In the genomic region with DNA sequence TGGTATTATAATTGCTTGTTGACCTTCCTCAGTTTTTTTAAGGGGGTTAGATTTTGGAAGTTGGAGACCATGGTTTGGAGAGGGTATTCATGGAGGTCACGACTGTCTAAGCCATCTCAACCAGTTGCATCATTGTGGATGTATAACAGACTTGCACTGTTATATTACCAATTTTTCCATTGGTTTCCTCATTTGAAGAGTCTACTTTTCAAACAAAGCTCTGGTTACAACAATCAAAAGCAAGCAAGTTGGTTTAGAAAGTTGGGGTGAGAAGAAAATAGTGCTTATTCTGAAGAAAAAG, we compare ENCODE assay signal across 16 cellular contexts.
DNase-seq lines count a peak whose midpoint lies in the region; ATAC-seq and TF ChIP-seq lines count a peak whose summit lies in the region.
"Had no signal": no experiment of that assay in that cellular context is flagged by ENCODE, and none has a peak within 500 bp of the region (broad histone marks: within the 10 kb centered on the region; RNA-seq: fewer than 3 reads in every experiment).

No MANE protein-coding gene starts in this region.

- H3K4me3 ChIP-seq in DOHH2 (ENCODE audit: low read length) (peak overlapping the region; percentile 47), Karpas-422 (ENCODE audit: low read length) (no peak overlapping the region), osteoblast (ENCODE audit: insufficient read depth, low read length) (no peak overlapping the region), testis (no peak overlapping the region)
- H3K4me3 ChIP-seq: colonic mucosa, esophagus muscularis mucosa, gastrocnemius medialis, upper lobe of right lung had no signal

- H3K4me1 ChIP-seq in DOHH2 (ENCODE audit: control insufficient read depth, low read length) (peaks cover 22% of the 10 kb centered on the region), Karpas-422 (ENCODE audit: low read length) (peaks cover 44% of the 10 kb centered on the region), osteoblast (ENCODE audit: insufficient read depth, low read length) (peaks cover 12% of the 10 kb centered on the region), testis (no peaks in the 10 kb centered on the region)
- H3K4me1 ChIP-seq: colonic mucosa, gastrocnemius medialis, upper lobe of right lung had no signal

- no peaks in the 10 kb centered on the region for H3K27me3 ChIP-seq in DOHH2 (ENCODE audit: control insufficient read depth, low read length)
- no peaks in the 10 kb centered on the region for H3K27me3 ChIP-seq in Karpas-422 (ENCODE audit: low read length)
- no peaks in the 10 kb centered on the region for H3K27me3 ChIP-seq in osteoblast (ENCODE audit: insufficient read depth, low read length)
- no peaks in the 10 kb centered on the region for H3K27me3 ChIP-seq in testis
- H3K27me3 ChIP-seq: colonic mucosa, esophagus muscularis mucosa, gastrocnemius medialis, upper lobe of right lung had no signal

- H3K9me3 Mint-ChIP-seq in central memory CD8-positive, alpha-beta T cell: no peaks in the 10 kb centered on the region
- H3K9me3 Mint-ChIP-seq in activated T-helper 2 cell treated with anti-CD3 and anti-CD28 coated beads, Interferon-gamma antibody, Interleukin-2, Interleukin-4, amounts not matched to agents 10 μg/mL and 5 μg/mL and 100 μg/mL, durations not matched to agents 14 hours and 24 hours and 36 hours: no peaks in the 10 kb centered on the region
- H3K9me3 Mint-ChIP-seq in activated T-helper 1 cell treated with anti-CD3 and anti-CD28 coated beads, Interleukin-12 subunit alpha, Interleukin-12 subunit beta, Interleukin-2, Interleukin-4 antibody, amounts not matched to agents 30 ng/mL and 10 ng/mL and 1 ng/mL, durations not matched to agents 14 hours and 24 hours and 36 hours: no peaks in the 10 kb centered on the region
- H3K9me3 Mint-ChIP-seq: activated CD4-positive, alpha-beta memory T cell treated with anti-CD3 and anti-CD28 coated beads for 36 hours; activated naive CD4-positive, alpha-beta T cell treated with anti-CD3 and anti-CD28 coated beads, Interleukin-2, amount 50 U/mL, for 72 hours; endodermal cell had no signal

- H3K9me2 ChIP-seq in DOHH2 (replicated peaks; ENCODE audit: control insufficient read depth, low read length) (no peaks in the 10 kb centered on the region), Karpas-422 (replicated peaks; ENCODE audit: insufficient read depth, low read length) (no peaks in the 10 kb centered on the region)

- no peak overlapping the region for H3K4me3 Mint-ChIP-seq in central memory CD8-positive, alpha-beta T cell
- no peak overlapping the region for H3K4me3 Mint-ChIP-seq in activated T-helper 2 cell treated with anti-CD3 and anti-CD28 coated beads, Interferon-gamma antibody, Interleukin-2, Interleukin-4, amounts not matched to agents 10 μg/mL and 5 μg/mL and 100 μg/mL, durations not matched to agents 14 hours and 24 hours and 36 hours (ENCODE audit: low read depth)
- no peak overlapping the region for H3K4me3 Mint-ChIP-seq in activated T-helper 1 cell treated with anti-CD3 and anti-CD28 coated beads, Interleukin-12 subunit alpha, Interleukin-12 subunit beta, Interleukin-2, Interleukin-4 antibody, amounts not matched to agents 30 ng/mL and 10 ng/mL and 1 ng/mL, durations not matched to agents 14 hours and 24 hours and 36 hours
- H3K4me3 Mint-ChIP-seq: activated CD4-positive, alpha-beta memory T cell treated with anti-CD3 and anti-CD28 coated beads for 36 hours; endodermal cell had no signal

- no peak for ATAC-seq in central memory CD8-positive, alpha-beta T cell (replicated peaks; ENCODE audit: extremely low read depth, poor library complexity, severe bottlenecking)
- ATAC-seq in GM18907 (IDR thresholded peaks at IDR 0.05; ENCODE audit: unreplicated experiment): no peak

- no peaks in the 10 kb centered on the region for H3K27me3 Mint-ChIP-seq in central memory CD8-positive, alpha-beta T cell
- H3K27me3 Mint-ChIP-seq in activated T-helper 2 cell treated with anti-CD3 and anti-CD28 coated beads, Interferon-gamma antibody, Interleukin-2, Interleukin-4, amounts not matched to agents 10 μg/mL and 5 μg/mL and 100 μg/mL, durations not matched to agents 14 hours and 24 hours and 36 hours (ENCODE audit: low read depth): no peaks in the 10 kb centered on the region
- H3K27me3 Mint-ChIP-seq in activated T-helper 1 cell treated with anti-CD3 and anti-CD28 coated beads, Interleukin-12 subunit alpha, Interleukin-12 subunit beta, Interleukin-2, Interleukin-4 antibody, amounts not matched to agents 30 ng/mL and 10 ng/mL and 1 ng/mL, durations not matched to agents 14 hours and 24 hours and 36 hours (ENCODE audit: insufficient read depth): no peaks in the 10 kb centered on the region
- H3K27me3 Mint-ChIP-seq: activated CD4-positive, alpha-beta memory T cell treated with anti-CD3 and anti-CD28 coated beads for 36 hours had no signal

- no peak for TF ChIP-seq POLR2A in testis (IDR thresholded peaks at IDR 0.05)

- WGBS in testis, 2 donors: 79 to 95% methylated on average over 1 of the region's 1 CpG

- DNase-seq in Karpas-422: no peak
- no peak for DNase-seq in central memory CD8-positive, alpha-beta T cell (ENCODE audit: low spot score in 2 of 2)
- no peak for DNase-seq in osteoblast (ENCODE audit: insufficient read length, low spot score, missing footprints)
- no peak for DNase-seq in activated T-helper 2 cell treated with anti-CD3 and anti-CD28 coated beads, Interferon-gamma antibody, Interleukin-2, Interleukin-4, amounts not matched to agents 10 μg/mL and 5 μg/mL and 100 μg/mL, durations not matched to agents 14 hours and 24 hours and 36 hours (ENCODE audit: low spot score)
- no peak for DNase-seq in testis
- no peak for DNase-seq in activated T-helper 1 cell treated with anti-CD3 and anti-CD28 coated beads, Interleukin-12 subunit alpha, Interleukin-12 subunit beta, Interleukin-2, Interleukin-4 antibody, amounts not matched to agents 30 ng/mL and 10 ng/mL and 1 ng/mL, durations not matched to agents 14 hours and 24 hours and 36 hours (ENCODE audit: low spot score)
- DNase-seq: GOT3 had no signal

- H3K79me2 ChIP-seq in DOHH2 (ENCODE audit: control insufficient read depth, low read length) (no peaks in the 10 kb centered on the region), Karpas-422 (ENCODE audit: low read length) (no peaks in the 10 kb centered on the region), osteoblast (ENCODE audit: insufficient read depth, low read length) (no peaks in the 10 kb centered on the region)

- H3K9me3 ChIP-seq in DOHH2 (ENCODE audit: control insufficient read depth, insufficient read depth, low read length): no peaks in the 10 kb centered on the region
- H3K9me3 ChIP-seq in Karpas-422 (ENCODE audit: low read length): no peaks in the 10 kb centered on the region
- H3K9me3 ChIP-seq in osteoblast (ENCODE audit: low read depth, low read length): no peaks in the 10 kb centered on the region
- no peaks in the 10 kb centered on the region for H3K9me3 ChIP-seq in testis
- H3K9me3 ChIP-seq: colonic mucosa, esophagus muscularis mucosa, gastrocnemius medialis, upper lobe of right lung had no signal

- peak overlapping the region; percentile 67 for H3K4me2 ChIP-seq in DOHH2 (ENCODE audit: low read length)
- peak overlapping the region; percentile 73 for H3K4me2 ChIP-seq in Karpas-422 (ENCODE audit: low read depth, low read length, poor library complexity, severe bottlenecking)
- no peak overlapping the region for H3K4me2 ChIP-seq in osteoblast (ENCODE audit: insufficient read depth, low read length)

- intact Hi-C loops in activated T-helper 2 cell treated with anti-CD3 and anti-CD28 coated beads, Interferon-gamma antibody, Interleukin-2, Interleukin-4, amounts not matched to agents 10 μg/mL and 5 μg/mL and 100 μg/mL, durations not matched to agents 14 hours and 24 hours and 36 hours (cut with micrococcal nuclease): loop anchor here (2.0 kb wide), 1 partner anchor 50 kb away; no protein-coding TSS in a partner anchor
- intact Hi-C loops in testis (cut with DNase I; ENCODE audit: low total_unique reads): no loop called here
- intact Hi-C loops in activated T-helper 1 cell treated with anti-CD3 and anti-CD28 coated beads, Interleukin-12 subunit alpha, Interleukin-12 subunit beta, Interleukin-2, Interleukin-4 antibody, amounts not matched to agents 30 ng/mL and 10 ng/mL and 1 ng/mL, durations not matched to agents 14 hours and 24 hours and 36 hours (cut with micrococcal nuclease): loop anchor here (1.0 to 5.0 kb wide), 3 partner anchors 50 to 1389 kb away; no protein-coding TSS in a partner anchor

- H2AFZ ChIP-seq in Karpas-422 (ENCODE audit: low read length) (no peak overlapping the region), osteoblast (ENCODE audit: low read length) (no peak overlapping the region)

- H3K36me3 Mint-ChIP-seq in central memory CD8-positive, alpha-beta T cell (ENCODE audit: insufficient read depth): peaks cover 3% of the 10 kb centered on the region
- H3K36me3 Mint-ChIP-seq in activated T-helper 2 cell treated with anti-CD3 and anti-CD28 coated beads, Interferon-gamma antibody, Interleukin-2, Interleukin-4, amounts not matched to agents 10 μg/mL and 5 μg/mL and 100 μg/mL, durations not matched to agents 14 hours and 24 hours and 36 hours (ENCODE audit: low read depth): no peaks in the 10 kb centered on the region
- H3K36me3 Mint-ChIP-seq in activated T-helper 1 cell treated with anti-CD3 and anti-CD28 coated beads, Interleukin-12 subunit alpha, Interleukin-12 subunit beta, Interleukin-2, Interleukin-4 antibody, amounts not matched to agents 30 ng/mL and 10 ng/mL and 1 ng/mL, durations not matched to agents 14 hours and 24 hours and 36 hours (ENCODE audit: low read depth): no peaks in the 10 kb centered on the region
- H3K36me3 Mint-ChIP-seq: activated naive CD4-positive, alpha-beta T cell treated with anti-CD3 and anti-CD28 coated beads, Interleukin-2, amount 50 U/mL, for 72 hours had no signal

- no peaks in the 10 kb centered on the region for H3K36me3 ChIP-seq in DOHH2 (ENCODE audit: control insufficient read depth, low read length)
- H3K36me3 ChIP-seq in Karpas-422 (ENCODE audit: insufficient read depth, low read length): 0 out of 2 replicates have a peak, but pooled peaks cover 1% of the 10 kb centered on the region
- H3K36me3 ChIP-seq in osteoblast (ENCODE audit: insufficient read depth, low read length): no peaks in the 10 kb centered on the region
- H3K36me3 ChIP-seq in testis (ENCODE audit: low read depth, missing control alignments): no peaks in the 10 kb centered on the region
- H3K36me3 ChIP-seq: colonic mucosa, gastrocnemius medialis had no signal

- no peaks in the 10 kb centered on the region for H3K4me1 Mint-ChIP-seq in central memory CD8-positive, alpha-beta T cell
- H3K4me1 Mint-ChIP-seq in activated T-helper 2 cell treated with anti-CD3 and anti-CD28 coated beads, Interferon-gamma antibody, Interleukin-2, Interleukin-4, amounts not matched to agents 10 μg/mL and 5 μg/mL and 100 μg/mL, durations not matched to agents 14 hours and 24 hours and 36 hours (ENCODE audit: low read depth): peaks cover 4% of the 10 kb centered on the region
- H3K4me1 Mint-ChIP-seq in activated T-helper 1 cell treated with anti-CD3 and anti-CD28 coated beads, Interleukin-12 subunit alpha, Interleukin-12 subunit beta, Interleukin-2, Interleukin-4 antibody, amounts not matched to agents 30 ng/mL and 10 ng/mL and 1 ng/mL, durations not matched to agents 14 hours and 24 hours and 36 hours (ENCODE audit: low read depth): peaks cover 12% of the 10 kb centered on the region

- H3K27ac ChIP-seq in DOHH2 (ENCODE audit: low read depth, low read length): no peak overlapping the region; the same call in 1 of the 2 replicates
- peak overlapping the region; percentile 94 for H3K27ac ChIP-seq in Karpas-422 (ENCODE audit: low read length)
- H3K27ac ChIP-seq in osteoblast (ENCODE audit: low read depth, low read length): peak overlapping the region; percentile 87
- H3K27ac ChIP-seq in testis: no peak overlapping the region
- H3K27ac ChIP-seq: colonic mucosa, esophagus muscularis mucosa, gastrocnemius medialis, upper lobe of right lung had no signal

- H3F3A ChIP-seq in DOHH2 (ENCODE audit: control insufficient read depth, insufficient read depth): peaks cover 4% of the 10 kb centered on the region; the same call in 1 of the 2 replicates

- H3K9ac ChIP-seq in Karpas-422 (ENCODE audit: low read length): no peak overlapping the region

- no peak for TF ChIP-seq CTCF in DOHH2 (IDR thresholded peaks at IDR 0.05; ENCODE audit: low read depth, low read length, poor library complexity, severe bottlenecking)
- TF ChIP-seq CTCF in osteoblast (IDR thresholded peaks at IDR 0.05; ENCODE audit: extremely low read depth, low read depth, low read length): no peak
- TF ChIP-seq CTCF in testis (IDR thresholded peaks at IDR 0.05): no peak

- H4K20me1 ChIP-seq in DOHH2 (ENCODE audit: control insufficient read depth, insufficient read depth, low read depth, low read length): no peaks in the 10 kb centered on the region
- no peaks in the 10 kb centered on the region for H4K20me1 ChIP-seq in Karpas-422 (ENCODE audit: insufficient read depth, low read depth, low read length)
- H4K20me1 ChIP-seq in osteoblast (ENCODE audit: insufficient read depth, low read length): no peaks in the 10 kb centered on the region

- peak overlapping the region; percentile 69 for H3K27ac Mint-ChIP-seq in central memory CD8-positive, alpha-beta T cell (ENCODE audit: low read depth)
- no peak overlapping the region for H3K27ac Mint-ChIP-seq in activated T-helper 2 cell treated with anti-CD3 and anti-CD28 coated beads, Interferon-gamma antibody, Interleukin-2, Interleukin-4, amounts not matched to agents 10 μg/mL and 5 μg/mL and 100 μg/mL, durations not matched to agents 14 hours and 24 hours and 36 hours
- no peak overlapping the region for H3K27ac Mint-ChIP-seq in activated T-helper 1 cell treated with anti-CD3 and anti-CD28 coated beads, Interleukin-12 subunit alpha, Interleukin-12 subunit beta, Interleukin-2, Interleukin-4 antibody, amounts not matched to agents 30 ng/mL and 10 ng/mL and 1 ng/mL, durations not matched to agents 14 hours and 24 hours and 36 hours
- H3K27ac Mint-ChIP-seq: activated CD4-positive, alpha-beta memory T cell treated with anti-CD3 and anti-CD28 coated beads for 36 hours; activated naive CD4-positive, alpha-beta T cell treated with anti-CD3 and anti-CD28 coated beads, Interleukin-2, amount 50 U/mL, for 72 hours; endodermal cell had no signal

Comparison
In these comparisons a context has a peak if more than half of its experiments do, and no peak if none do; other contexts are left out.
1. H3K27ac ChIP-seq: peak in Karpas-422 (single experiment) and osteoblast (single experiment); none in DOHH2 (single experiment) and testis (0 of 2).